In the genomic region with DNA sequence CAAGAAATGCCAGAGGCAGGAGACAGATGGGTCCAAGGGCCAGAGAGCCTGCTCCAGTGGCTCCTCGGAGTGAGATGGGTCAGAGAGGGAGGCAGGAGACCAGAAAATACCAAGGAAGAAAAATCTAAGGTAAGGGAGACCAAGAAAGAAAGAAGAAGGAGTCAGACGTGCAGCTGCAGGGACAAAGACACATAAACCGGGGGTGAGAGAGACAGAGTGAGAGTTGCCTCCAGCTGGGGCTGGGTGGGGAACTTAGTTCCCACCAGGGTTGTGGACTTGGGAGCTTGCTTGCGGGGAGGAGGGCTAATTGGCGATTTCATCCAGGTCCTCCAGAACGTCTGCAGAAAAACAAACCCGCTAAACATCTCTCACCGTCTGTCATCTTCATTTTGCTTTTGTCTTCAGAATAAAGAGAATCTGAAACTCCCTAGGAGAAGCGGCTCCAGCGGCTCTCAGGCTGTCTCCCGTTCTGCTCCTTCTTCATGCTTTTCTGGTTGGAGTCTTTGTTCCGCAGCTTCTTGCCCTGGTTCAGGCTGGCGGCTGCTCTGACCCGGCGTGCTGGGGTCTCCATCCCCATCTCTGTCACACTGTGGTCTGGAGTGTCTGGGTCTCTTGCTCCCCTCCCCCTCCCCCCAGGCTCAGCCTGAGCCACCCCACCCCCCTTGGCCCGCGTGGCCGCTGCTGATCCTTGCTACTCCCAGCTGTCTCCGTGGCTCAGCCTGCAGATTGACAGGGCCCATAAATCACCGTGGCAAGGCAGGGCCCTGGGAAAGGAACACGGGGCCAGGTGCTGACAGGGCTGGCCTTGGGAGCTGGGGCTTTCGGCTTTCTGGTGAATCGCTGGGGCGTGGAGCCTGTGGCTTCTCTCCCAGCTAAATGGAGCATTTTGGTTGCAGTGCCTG, we compare ENCODE assay signal across 10 cellular contexts.
DNase-seq lines count a peak whose midpoint lies in the region; ATAC-seq and TF ChIP-seq lines count a peak whose summit lies in the region.
"Had no signal": no experiment of that assay in that cellular context is flagged by ENCODE, and none has a peak within 500 bp of the region (broad histone marks: within the 10 kb centered on the region; RNA-seq: fewer than 3 reads in every experiment).

No MANE protein-coding gene starts in this region.

- H3K27ac Mint-ChIP-seq in activated CD4-positive, alpha-beta T cell treated with anti-CD3 and anti-CD28 coated beads for 36 hours = no peak overlapping the region
- H3K27ac Mint-ChIP-seq: activated CD8-positive, alpha-beta T cell treated with anti-CD3 and anti-CD28 coated beads, Interleukin-2, amount 10 ng/mL, durations not matched to agents 7 days and 5 days had no signal

- no peak overlapping the region for H3K4me2 ChIP-seq in DND-41 (ENCODE audit: insufficient read depth, low read length)

- H3K9ac ChIP-seq in DND-41 (ENCODE audit: low read depth, low read length) (no peak overlapping the region), adipocyte (ENCODE audit: low read length) (no peak overlapping the region)

- no peaks in the 10 kb centered on the region for H3K79me2 ChIP-seq in DND-41 (ENCODE audit: insufficient read depth, low read length)

- POLR2A ChIA-PET in activated CD4-positive, alpha-beta T cell treated with anti-CD3 and anti-CD28 coated beads for 36 hours (lab: Charles Lee) = no interaction called here

- DNase-seq in DND-41 (peak; percentile 16), NCI-H187 treated with DMSO at 0.1 percent for 48 hours (lab: John Stamatoyannopoulos, UW) (peak; percentile 60), adipocyte (ENCODE audit: low read depth) (peak; percentile 28), aorta (no peak), H4 (ENCODE audit: low spot score) (no peak), lower lobe of right lung (no peak)
- no peak for DNase-seq in activated CD4-positive, alpha-beta T cell treated with anti-CD3 and anti-CD28 coated beads for 36 hours
- DNase-seq: activated CD8-positive, alpha-beta T cell treated with anti-CD3 and anti-CD28 coated beads, Interleukin-2, amount 10 ng/mL, durations not matched to agents 7 days and 5 days; brain microvascular endothelial cell had no signal

- ATAC-seq in DND-41 (ENCODE audit: insufficient read depth, low read depth) (no peak), aorta (ENCODE audit: low FRiP score) (no peak), lower lobe of right lung (no peak)
- ATAC-seq in activated CD4-positive, alpha-beta T cell treated with anti-CD3 and anti-CD28 coated beads for 36 hours = no peak
- ATAC-seq: activated CD8-positive, alpha-beta T cell treated with anti-CD3 and anti-CD28 coated beads, Interleukin-2, amount 10 ng/mL, durations not matched to agents 7 days and 5 days had no signal

- H3K9me3 ChIP-seq in DND-41 (ENCODE audit: insufficient read depth, low read length, severe bottlenecking) (no peaks in the 10 kb centered on the region), adipocyte (ENCODE audit: control insufficient read depth, low read length) (peaks cover under 1% of the 10 kb centered on the region), neuron (ENCODE audit: low read length) (no peaks in the 10 kb centered on the region), aorta (ENCODE audit: control insufficient read depth, low read length) (no peaks in the 10 kb centered on the region), lower lobe of right lung (no peaks in the 10 kb centered on the region)

- no peaks in the 10 kb centered on the region for H3K36me3 Mint-ChIP-seq in activated CD4-positive, alpha-beta T cell treated with anti-CD3 and anti-CD28 coated beads for 36 hours (ENCODE audit: low read depth)

- H3K36me3 ChIP-seq in DND-41 (ENCODE audit: insufficient read depth, low read length) (no peaks in the 10 kb centered on the region), adipocyte (ENCODE audit: control insufficient read depth, insufficient read depth, low read length, severe bottlenecking) (no peaks in the 10 kb centered on the region), neuron (ENCODE audit: insufficient read depth, low read length) (no peaks in the 10 kb centered on the region), aorta (ENCODE audit: control insufficient read depth in 1 of 2, insufficient read depth in 2 of 2, low read length in 1 of 2) (no peaks in the 10 kb centered on the region), lower lobe of right lung (no peaks in the 10 kb centered on the region)
- H3K36me3 ChIP-seq: brain microvascular endothelial cell had no signal

- H3K4me3 ChIP-seq in DND-41 (ENCODE audit: low read depth in 1 of 2, low read length in 2 of 2) = no peak overlapping the region
- H3K4me3 ChIP-seq in adipocyte (ENCODE audit: low read length) = peak overlapping the region; percentile 39
- peak overlapping the region; percentile 51 for H3K4me3 ChIP-seq in neuron (ENCODE audit: low read length)
- no peak overlapping the region for H3K4me3 ChIP-seq in aorta (ENCODE audit: low read length in 2 of 2)
- H3K4me3 ChIP-seq in lower lobe of right lung = no peak overlapping the region

- no peak overlapping the region for H3K4me3 Mint-ChIP-seq in activated CD4-positive, alpha-beta T cell treated with anti-CD3 and anti-CD28 coated beads for 36 hours
- H3K4me3 Mint-ChIP-seq: activated CD8-positive, alpha-beta T cell treated with anti-CD3 and anti-CD28 coated beads, Interleukin-2, amount 10 ng/mL, durations not matched to agents 7 days and 5 days had no signal

- no peaks in the 10 kb centered on the region for H3K9me3 Mint-ChIP-seq in activated CD4-positive, alpha-beta T cell treated with anti-CD3 and anti-CD28 coated beads for 36 hours (ENCODE audit: low read depth)

- no peaks in the 10 kb centered on the region for H3K4me1 ChIP-seq in DND-41 (ENCODE audit: insufficient read depth, low read length)
- peaks cover 14% of the 10 kb centered on the region for H3K4me1 ChIP-seq in adipocyte (ENCODE audit: control insufficient read depth, insufficient read depth, low read length)
- H3K4me1 ChIP-seq in neuron (ENCODE audit: insufficient read depth, low read length) = peaks cover 26% of the 10 kb centered on the region
- H3K4me1 ChIP-seq in aorta (ENCODE audit: control insufficient read depth in 1 of 2, insufficient read depth in 2 of 2, low read length in 2 of 2) = no peaks in the 10 kb centered on the region
- H3K4me1 ChIP-seq in lower lobe of right lung = no peaks in the 10 kb centered on the region

- WGBS in aorta, 2 donors = 7 to 8% methylated on average over 24 of the region's 24 CpGs

- no peaks in the 10 kb centered on the region for H3K27me3 ChIP-seq in DND-41 (ENCODE audit: insufficient read depth, low read length, poor library complexity)
- H3K27me3 ChIP-seq in adipocyte (replicated peaks; ENCODE audit: control insufficient read depth, insufficient read depth, low read length) = peaks cover 61% of the 10 kb centered on the region
- H3K27me3 ChIP-seq in neuron (ENCODE audit: insufficient read depth, low read length) = no peaks in the 10 kb centered on the region
- no peaks in the 10 kb centered on the region for H3K27me3 ChIP-seq in aorta (ENCODE audit: control insufficient read depth in 1 of 2, insufficient read depth in 2 of 2, low read length in 1 of 2)
- H3K27me3 ChIP-seq in lower lobe of right lung (ENCODE audit: low read depth) = peaks cover 38% of the 10 kb centered on the region

- H3K4me1 Mint-ChIP-seq in activated CD4-positive, alpha-beta T cell treated with anti-CD3 and anti-CD28 coated beads for 36 hours = no peaks in the 10 kb centered on the region

- CTCF ChIA-PET in activated CD4-positive, alpha-beta T cell treated with anti-CD3 and anti-CD28 coated beads for 36 hours (lab: Charles Lee) = interaction anchor here (0.7 to 1.1 kb wide), 4 partner anchors 25 to 548 kb away, joined by 3 to 4 read pairs (median 4); no protein-coding TSS in a partner anchor

- H3K27ac ChIP-seq in DND-41 (ENCODE audit: low read length) = no peak overlapping the region
- no peak overlapping the region for H3K27ac ChIP-seq in aorta (ENCODE audit: low read depth in 1 of 2, low read length in 2 of 2)
- H3K27ac ChIP-seq in lower lobe of right lung = no peak overlapping the region
- H3K27ac ChIP-seq: brain microvascular endothelial cell had no signal

- peaks cover 14% of the 10 kb centered on the region for H3K27me3 Mint-ChIP-seq in activated CD4-positive, alpha-beta T cell treated with anti-CD3 and anti-CD28 coated beads for 36 hours

- intact Hi-C loops in aorta (cut with DNase I) = no loop called here
- intact Hi-C loops in activated CD4-positive, alpha-beta T cell treated with anti-CD3 and anti-CD28 coated beads for 36 hours (cut with DNase I, micrococcal nuclease) = loop anchor here (5.0 kb wide), 2 partner anchors 303 to 378 kb away; no protein-coding TSS in a partner anchor
- intact Hi-C loops in lower lobe of right lung (cut with DNase I) = no loop called here

- H2AFZ ChIP-seq in DND-41 (ENCODE audit: low read depth, low read length) (no peak overlapping the region), neuron (ENCODE audit: low read depth, low read length) (peak overlapping the region; percentile 11)

- TF ChIP-seq CTCF in DND-41 (IDR thresholded peaks at IDR 0.05; ENCODE audit: borderline replicate concordance, extremely low read depth, low read length, poor library complexity, severe bottlenecking) = no peak
- TF ChIP-seq CTCF in lower lobe of right lung (IDR thresholded peaks at IDR 0.05) = no peak

- H4K20me1 ChIP-seq in DND-41 (ENCODE audit: insufficient read depth, low read length) = 0 out of 2 replicates have a peak, but pooled peaks cover 3% of the 10 kb centered on the region

Comparison
In these comparisons a context has a peak if more than half of its experiments do, and no peak if none do; other contexts are left out.
1. DNase-seq: peak in DND-41 (single experiment), NCI-H187 treated with DMSO at 0.1 percent for 48 hours (single experiment) and adipocyte (single experiment); none in aorta (0 of 2), H4 (single experiment), activated CD4-positive, alpha-beta T cell treated with anti-CD3 and anti-CD28 coated beads for 36 hours (single experiment) and lower lobe of right lung (single experiment).
2. H3K4me3 ChIP-seq: peak in adipocyte (single experiment) and neuron (single experiment); none in DND-41 (0 of 2), aorta (0 of 2) and lower lobe of right lung (single experiment).
3. intact Hi-C loops: an anchor here in activated CD4-positive, alpha-beta T cell treated with anti-CD3 and anti-CD28 coated beads for 36 hours (5.0 kb wide); none called in aorta and lower lobe of right lung.